In the genomic region with DNA sequence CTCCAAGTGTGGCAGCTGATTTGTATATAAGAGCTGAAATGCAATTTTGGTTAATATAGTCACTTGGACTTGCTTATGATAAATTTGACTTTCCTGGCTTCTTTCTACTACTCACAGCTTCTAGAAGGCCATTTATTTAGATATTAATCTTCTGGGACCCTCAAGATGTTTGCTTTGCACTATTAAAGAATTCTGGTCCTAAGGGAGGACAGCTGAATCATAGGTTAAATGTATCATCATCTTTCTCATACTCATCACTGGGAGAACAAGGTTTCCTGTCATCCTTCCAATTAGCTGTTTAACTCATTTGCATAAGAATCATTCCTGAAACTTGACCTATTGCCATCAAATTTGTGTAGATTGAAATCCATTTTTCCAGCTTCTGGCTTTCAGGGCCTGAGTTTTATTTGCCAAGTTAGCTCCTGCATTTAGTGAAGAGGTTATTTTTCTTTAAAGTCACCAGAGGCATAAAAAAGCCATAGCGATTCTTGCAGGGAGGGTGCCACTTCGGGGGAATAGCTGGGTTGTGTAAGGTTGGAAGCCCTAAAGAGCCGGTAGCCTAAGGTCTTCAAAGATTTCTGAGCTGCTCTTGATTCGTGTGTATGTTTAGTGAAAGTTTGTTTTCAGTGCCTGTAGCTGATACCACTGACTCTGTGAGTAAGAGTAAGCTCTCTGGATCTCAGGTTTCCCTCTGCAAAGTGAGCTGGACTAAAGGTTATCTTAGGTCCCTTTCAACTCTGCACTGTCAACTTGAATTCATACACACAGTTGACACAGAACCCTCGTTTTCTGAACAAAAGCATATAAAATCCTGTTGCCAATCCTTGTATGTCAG, we compare ENCODE assay signal across 9 cellular contexts. TPM values are rescaled to one million over a fixed set of nuclear protein-coding genes. Genes with fewer than 3 reads are reported as not detected.
A peak's percentile ranks its signal among the peaks of the same experiment; 100 is the strongest.
DNase-seq lines count a peak whose midpoint lies in the region; ATAC-seq and TF ChIP-seq lines count a peak whose summit lies in the region.
"Had no signal": no experiment of that assay in that cellular context is flagged by ENCODE, and none has a peak within 500 bp of the region (broad histone marks: within the 10 kb centered on the region; RNA-seq: fewer than 3 reads in every experiment).

No MANE protein-coding gene starts in this region.

- H3K36me3 ChIP-seq in KMS-11 (ENCODE audit: insufficient read depth) (no peaks in the 10 kb centered on the region), colonic mucosa (peaks cover 6% of the 10 kb centered on the region), neutrophil (peaks cover 34% of the 10 kb centered on the region)

- no peaks in the 10 kb centered on the region for H3K27me3 Mint-ChIP-seq in CD4-positive, alpha-beta T cell

- H3K4me1 ChIP-seq in KMS-11 (ENCODE audit: low read depth, poor library complexity, severe bottlenecking): peaks cover 46% of the 10 kb centered on the region
- H3K4me1 ChIP-seq in colonic mucosa: no peaks in the 10 kb centered on the region
- H3K4me1 ChIP-seq in neutrophil (ENCODE audit: control insufficient read depth in 1 of 2, insufficient read depth in 1 of 2, low read depth in 1 of 2, low read length in 1 of 2): peaks cover 62 to 72% of the 10 kb centered on the region in 2 experiments

- POLR2A ChIA-PET in CD4-positive, alpha-beta T cell (lab: Charles Lee): interaction anchor here (1.0 to 2.8 kb wide), 10 partner anchors 9 to 91 kb away, joined by 3 to 32 read pairs (median 6); no protein-coding TSS in a partner anchor

- TF ChIP-seq CTCF in CD4-positive, alpha-beta T cell (IDR thresholded peaks at IDR 0.05): no peak
- no peak for TF ChIP-seq CTCF in KMS-11 (conservative IDR thresholded peaks at IDR 0.05; ENCODE audit: low read depth, low read length)
- no peak for TF ChIP-seq CTCF in colonic mucosa (IDR thresholded peaks at IDR 0.05)
- TF ChIP-seq CTCF in neutrophil (IDR thresholded peaks at IDR 0.05): no peak

- H3K4me2 ChIP-seq in KMS-11: peak overlapping the region; percentile 72

- H3K4me3 ChIP-seq in KMS-11 (IDR thresholded peaks at IDR 0.05; ENCODE audit: insufficient read depth, low read depth, low read length) (no peak overlapping the region), colonic mucosa (no peak overlapping the region), neutrophil (ENCODE audit: low read depth in 1 of 2, low read length in 1 of 2) (peak overlapping the region in 1 of 2 experiments; percentile 96)

- H3K4me1 Mint-ChIP-seq in CD4-positive, alpha-beta T cell (ENCODE audit: low read depth): peaks cover 38% of the 10 kb centered on the region

- intact Hi-C loops in CD4-positive, alpha-beta T cell (cut with DNase I, micrococcal nuclease): no loop called here
- intact Hi-C loops in colonic mucosa (cut with DNase I): no loop called here

- H3K27me3 ChIP-seq in CD4-positive, alpha-beta T cell (ENCODE audit: control insufficient read depth, insufficient read depth, low read length): no peaks in the 10 kb centered on the region
- H3K27me3 ChIP-seq in KMS-11 (ENCODE audit: insufficient read depth, low read depth) (no peaks in the 10 kb centered on the region), colonic mucosa (no peaks in the 10 kb centered on the region), neutrophil (no peaks in the 10 kb centered on the region)

- no peak for DNase-seq in CD4-positive, alpha-beta T cell
- no peak for DNase-seq in colonic mucosa
- no peak for DNase-seq in NCI-H510A treated with DMSO at 0.1 percent for 48 hours (lab: John Stamatoyannopoulos, UW)
- no peak for DNase-seq in glomerular visceral epithelial cell (ENCODE audit: extremely low spot score)
- DNase-seq in DMS79 (lab: John Stamatoyannopoulos, UW): no peak
- DNase-seq: amygdala had no signal

- no peaks in the 10 kb centered on the region for H3K9me3 ChIP-seq in CD4-positive, alpha-beta T cell (ENCODE audit: control insufficient read depth, low read length)
- no peaks in the 10 kb centered on the region for H3K9me3 ChIP-seq in colonic mucosa
- H3K9me3 ChIP-seq in neutrophil: no peaks in the 10 kb centered on the region

- H3K27ac Mint-ChIP-seq in CD4-positive, alpha-beta T cell: peak overlapping the region; percentile 64

- no peaks in the 10 kb centered on the region for H3K79me2 ChIP-seq in KMS-11 (ENCODE audit: insufficient read depth, low read depth)

- no peaks in the 10 kb centered on the region for H3K9me3 Mint-ChIP-seq in CD4-positive, alpha-beta T cell

- CTCF ChIA-PET in CD4-positive, alpha-beta T cell (lab: Charles Lee): interaction anchor here (1.0 to 1.1 kb wide), 2 partner anchors 20 to 40 kb away, joined by 3 read pairs; no protein-coding TSS in a partner anchor

- no peaks in the 10 kb centered on the region for H4K20me1 ChIP-seq in KMS-11 (ENCODE audit: insufficient read depth)

- peak overlapping the region; percentile 47; the same call in 1 of the 2 replicates for H3K9ac ChIP-seq in KMS-11
- H3K9ac ChIP-seq in colonic mucosa (ENCODE audit: low read depth in 2 of 2, low read length in 2 of 2): no peak overlapping the region

- H3K36me3 Mint-ChIP-seq in CD4-positive, alpha-beta T cell (ENCODE audit: low read depth): no peaks in the 10 kb centered on the region

- H2AFZ ChIP-seq in KMS-11 (ENCODE audit: low read depth): peak overlapping the region; percentile 60; the same call in 1 of the 2 replicates

- peak overlapping the region; percentile 54 for H3K4me3 Mint-ChIP-seq in CD4-positive, alpha-beta T cell

- no peak for ATAC-seq in CD4-positive, alpha-beta T cell (ENCODE audit: poor library complexity)
- no peak for ATAC-seq in GM18520 (IDR thresholded peaks at IDR 0.05; ENCODE audit: unreplicated experiment)

- H3K27ac ChIP-seq in CD4-positive, alpha-beta T cell (ENCODE audit: low read depth, low read length): no peak overlapping the region
- peak overlapping the region; percentile 68 for H3K27ac ChIP-seq in KMS-11
- H3K27ac ChIP-seq in colonic mucosa: peak overlapping the region; percentile 25
- H3K27ac ChIP-seq in neutrophil: peak overlapping the region; percentile 97

RNA-seq across cellular contexts. Expression of a gene that starts 4.2 kb away (rescaled TPM):
- total RNA-seq in CD4-positive, alpha-beta T cell: 10 to 100 TPM; 27.3 to 28.9 TPM
- 10 to 100 TPM in 1 of 2 donors, 1 to 10 TPM in 1; 6.8 to 12.6 TPM for total RNA-seq in colonic mucosa
